In genomic region chr4:120693817-120694216, GRCh38 we compare ENCODE assay signal across 1 cellular context.
TF ChIP-seq lines count a peak whose summit lies in the region.

No MANE protein-coding gene starts in this region.

TF ChIP-seq in WTC11, 78 proteins besides CTCF, POLR2A, EP300 and RAD21 (continued from another document):
- no peak for TF ChIP-seq ATF6 (CRISPR knock-in tag; IDR thresholded peaks at IDR 0.05)
- TF ChIP-seq OVOL2 (CRISPR knock-in tag; IDR thresholded peaks at IDR 0.05; ENCODE audit: borderline replicate concordance) = no peak
- TF ChIP-seq ZNF671 (CRISPR knock-in tag; IDR thresholded peaks at IDR 0.05) = no peak
- TF ChIP-seq FOXK1 (CRISPR knock-in tag; IDR thresholded peaks at IDR 0.05) = no peak
- TF ChIP-seq ZNF138 (CRISPR knock-in tag; conservative IDR thresholded peaks at IDR 0.05) = no peak
- no peak for TF ChIP-seq IRF1 (CRISPR knock-in tag; IDR thresholded peaks at IDR 0.05)
- TF ChIP-seq ERG (CRISPR knock-in tag; IDR thresholded peaks at IDR 0.05) = no peak
- no peak for TF ChIP-seq TP53 (CRISPR knock-in tag; IDR thresholded peaks at IDR 0.05)
- no peak for TF ChIP-seq NFYB (CRISPR knock-in tag; conservative IDR thresholded peaks at IDR 0.05; ENCODE audit: low read depth)
- no peak for TF ChIP-seq NR2C2 (CRISPR knock-in tag; IDR thresholded peaks at IDR 0.05)
- no peak for TF ChIP-seq JUN (CRISPR knock-in tag; IDR thresholded peaks at IDR 0.05)
- TF ChIP-seq STAT6 (CRISPR knock-in tag; conservative IDR thresholded peaks at IDR 0.05; ENCODE audit: low read depth) = no peak
